In genomic region chrX:33906971-33907370, GRCh38 we compare ENCODE assay signal across 26 cellular contexts.
"Had no signal": no experiment of that assay in that cellular context is flagged by ENCODE, and none has a peak within 500 bp of the region (broad histone marks: within the 10 kb centered on the region; RNA-seq: fewer than 3 reads in every experiment).

No MANE protein-coding gene starts in this region.

- H3K9me3 ChIP-seq: adrenal gland, body of pancreas, colonic mucosa, esophagus squamous epithelium, thoracic aorta, upper lobe of left lung, vagina had no signal

- H3K27ac Mint-ChIP-seq: activated naive CD4-positive, alpha-beta T cell treated with anti-CD3 and anti-CD28 coated beads for 36 hours; activated naive CD8-positive, alpha-beta T cell treated with anti-CD3 and anti-CD28 coated beads for 36 hours; natural killer cell treated with Interleukin-12 subunit alpha and Interleukin-12 subunit beta and Interleukin-15 and Interleukin-18, amount 100 ng/mL, for 72 hours; stimulated activated effector memory CD8-positive, alpha-beta T cell treated with anti-CD3 and anti-CD28 coated beads, Interleukin-12 subunit alpha, Interleukin-12 subunit beta, amount 100 ng/mL, for 72 hours; stimulated activated naive CD8-positive, alpha-beta T cell treated with anti-CD3 and anti-CD28 coated beads, Interleukin-15, Interleukin-2, amounts not matched to agents 100 ng/mL and 50 ng/mL, for 24 hours had no signal

- H3K27ac ChIP-seq: adrenal gland, body of pancreas, colonic mucosa, epithelial cell of prostate, esophagus squamous epithelium, skin epidermis, thoracic aorta, upper lobe of left lung, vagina had no signal

- H3K4me3 Mint-ChIP-seq: activated naive CD4-positive, alpha-beta T cell treated with anti-CD3 and anti-CD28 coated beads for 36 hours; activated naive CD8-positive, alpha-beta T cell treated with anti-CD3 and anti-CD28 coated beads for 36 hours; natural killer cell treated with Interleukin-12 subunit alpha and Interleukin-12 subunit beta and Interleukin-15 and Interleukin-18, amount 100 ng/mL, for 72 hours; stimulated activated effector memory CD8-positive, alpha-beta T cell treated with anti-CD3 and anti-CD28 coated beads, Interleukin-12 subunit alpha, Interleukin-12 subunit beta, amount 100 ng/mL, for 72 hours; stimulated activated naive CD8-positive, alpha-beta T cell treated with anti-CD3 and anti-CD28 coated beads, Interleukin-15, Interleukin-2, amounts not matched to agents 100 ng/mL and 50 ng/mL, for 24 hours had no signal

- H3K4me1 Mint-ChIP-seq: activated naive CD8-positive, alpha-beta T cell treated with anti-CD3 and anti-CD28 coated beads for 36 hours; stimulated activated effector memory CD8-positive, alpha-beta T cell treated with anti-CD3 and anti-CD28 coated beads, Interleukin-12 subunit alpha, Interleukin-12 subunit beta, amount 100 ng/mL, for 72 hours had no signal

- H3K27me3 ChIP-seq: adrenal gland, body of pancreas, colonic mucosa, esophagus squamous epithelium, upper lobe of left lung, vagina had no signal

- H3K4me3 ChIP-seq: adrenal gland, body of pancreas, colonic mucosa, esophagus squamous epithelium, skin epidermis, thoracic aorta, upper lobe of left lung, vagina had no signal

- DNase-seq: activated CD4-positive, alpha-beta T cell treated with anti-CD3 and anti-CD28 coated beads for 4 hours; activated CD4-positive, alpha-beta T cell treated with anti-CD3 and anti-CD28 coated beads, Interleukin-2, amount 50 U/mL, for 4 hours; activated effector memory CD4-positive, alpha-beta T cell treated with Interleukin-2 at 50 U/mL for 16 hours; activated naive CD4-positive, alpha-beta T cell treated with anti-CD3 and anti-CD28 coated beads for 36 hours; activated naive CD8-positive, alpha-beta T cell treated with anti-CD3 and anti-CD28 coated beads for 36 hours; adrenal gland; aorta; body of pancreas; cerebellar nuclear complex; colonic mucosa; effector CD8-positive, alpha-beta T cell; esophagus squamous epithelium; glutamatergic neuron; kidney; left colon; posterior cingulate gyrus; stimulated activated CD4-positive, alpha-beta T cell treated with anti-CD3 and anti-CD28 coated beads, Interleukin-4, amount 100 ng/mL, for 24 hours; upper lobe of left lung had no signal

- H3K36me3 Mint-ChIP-seq: activated naive CD8-positive, alpha-beta T cell treated with anti-CD3 and anti-CD28 coated beads for 36 hours; natural killer cell treated with Interleukin-12 subunit alpha and Interleukin-12 subunit beta and Interleukin-15 and Interleukin-18, amount 100 ng/mL, for 72 hours; stimulated activated effector memory CD8-positive, alpha-beta T cell treated with anti-CD3 and anti-CD28 coated beads, Interleukin-12 subunit alpha, Interleukin-12 subunit beta, amount 100 ng/mL, for 72 hours had no signal

- H3K36me3 ChIP-seq: adrenal gland, colonic mucosa, esophagus squamous epithelium, thoracic aorta, upper lobe of left lung, vagina had no signal

- ATAC-seq: body of pancreas; left colon; natural killer cell treated with Interleukin-12 subunit alpha and Interleukin-12 subunit beta and Interleukin-15 and Interleukin-18, amount 100 ng/mL, for 72 hours; sciatic nerve; stimulated activated effector memory CD8-positive, alpha-beta T cell treated with anti-CD3 and anti-CD28 coated beads, Interleukin-12 subunit alpha, Interleukin-12 subunit beta, amount 100 ng/mL, for 72 hours had no signal

- H3K4me1 ChIP-seq: adrenal gland, body of pancreas, colonic mucosa, esophagus squamous epithelium, upper lobe of left lung, vagina had no signal

- H3K27me3 Mint-ChIP-seq: activated naive CD8-positive, alpha-beta T cell treated with anti-CD3 and anti-CD28 coated beads for 36 hours; natural killer cell treated with Interleukin-12 subunit alpha and Interleukin-12 subunit beta and Interleukin-15 and Interleukin-18, amount 100 ng/mL, for 72 hours; stimulated activated naive CD8-positive, alpha-beta T cell treated with anti-CD3 and anti-CD28 coated beads, Interleukin-15, Interleukin-2, amounts not matched to agents 100 ng/mL and 50 ng/mL, for 24 hours had no signal

- H3K9me3 Mint-ChIP-seq: activated naive CD8-positive, alpha-beta T cell treated with anti-CD3 and anti-CD28 coated beads for 36 hours; stimulated activated naive CD8-positive, alpha-beta T cell treated with anti-CD3 and anti-CD28 coated beads, Interleukin-15, Interleukin-2, amounts not matched to agents 100 ng/mL and 50 ng/mL, for 24 hours had no signal
